ENCODE assay signal across 8 cellular contexts in genomic region chr2:207163053-207163814, GRCh38. TPM values are rescaled to one million over a fixed set of nuclear protein-coding genes. Genes with fewer than 3 reads are reported as not detected.
DNase-seq lines count a peak whose midpoint lies in the region; TF ChIP-seq lines count a peak whose summit lies in the region.

No MANE protein-coding gene starts in this region.

- POLR2A ChIA-PET in AG04449 (lab: Yijun Ruan, JAX): interaction anchor here (0.7 to 8.6 kb wide), 6 partner anchors 75 to 175 kb away, joined by 4 to 207 read pairs (median 21); no protein-coding TSS in a partner anchor
- POLR2A ChIA-PET in activated CD4-positive, alpha-beta T cell treated with anti-CD3 and anti-CD28 coated beads, Interleukin-2, amount 10 ng/mL, durations not matched to agents 7 days and 5 days (lab: Charles Lee): no interaction called here

- H3K4me3 ChIP-seq in AG04449 (ENCODE audit: low read depth, low read length) (peak overlapping the region; percentile 96), H7 (ENCODE audit: insufficient read depth, low read depth, low read length) (peak overlapping the region; percentile 76; the same call in 1 of the 2 replicates), fibroblast of the aortic adventitia (ENCODE audit: low read depth, low read length) (peak overlapping the region; percentile 71)

- peak; percentile 74 for DNase-seq in AG04449 (ENCODE audit: low read depth, low spot score)
- no peak for DNase-seq in H7
- no peak for DNase-seq in activated CD4-positive, alpha-beta T cell treated with anti-CD3 and anti-CD28 coated beads, Interleukin-2, amount 10 ng/mL, durations not matched to agents 7 days and 5 days
- DNase-seq in fibroblast of the aortic adventitia (ENCODE audit: low read depth): peak; percentile 91
- DNase-seq in neural crest cell (ENCODE audit: low read depth, low spot score): no peak
- DNase-seq in GM10266 (ENCODE audit: extremely low spot score): no peak
- DNase-seq in epidermal melanocyte (ENCODE audit: insufficient read length, low spot score): no peak
- DNase-seq in ecto neural progenitor cell (ENCODE audit: low spot score): no peak

- H3K4me1 Mint-ChIP-seq in activated CD4-positive, alpha-beta T cell treated with anti-CD3 and anti-CD28 coated beads, Interleukin-2, amount 10 ng/mL, durations not matched to agents 7 days and 5 days: peaks cover 52% of the 10 kb centered on the region
- peaks cover 73% of the 10 kb centered on the region for H3K4me1 Mint-ChIP-seq in neural crest cell

- peak overlapping the region; percentile 98 for H3K27ac Mint-ChIP-seq in activated CD4-positive, alpha-beta T cell treated with anti-CD3 and anti-CD28 coated beads, Interleukin-2, amount 10 ng/mL, durations not matched to agents 7 days and 5 days
- H3K27ac Mint-ChIP-seq in neural crest cell (ENCODE audit: unreplicated experiment): peak overlapping the region; percentile 2

- CTCF ChIA-PET in AG04449 (lab: Yijun Ruan, JAX): interaction anchor here (1.0 to 2.0 kb wide), 6 partner anchors 90 to 314 kb away, joined by 3 to 18 read pairs (median 3); no protein-coding TSS in a partner anchor
- CTCF ChIA-PET in activated CD4-positive, alpha-beta T cell treated with anti-CD3 and anti-CD28 coated beads, Interleukin-2, amount 10 ng/mL, durations not matched to agents 7 days and 5 days (lab: Charles Lee): interaction anchor here (0.9 kb wide), 1 partner anchor 21 kb away, joined by 3 read pairs; no protein-coding TSS in a partner anchor

- TF ChIP-seq CTCF in AG04449 (IDR thresholded peaks at IDR 0.05; ENCODE audit: insufficient read depth, low read length, missing control alignments): no peak
- TF ChIP-seq CTCF in fibroblast of the aortic adventitia (IDR thresholded peaks at IDR 0.05; ENCODE audit: insufficient read depth, low read length): no peak
- TF ChIP-seq CTCF in neural crest cell (conservative IDR thresholded peaks at IDR 0.05): no peak
- no peak for TF ChIP-seq CTCF in GM10266 (IDR thresholded peaks at IDR 0.05; ENCODE audit: control insufficient read depth, insufficient read depth, low read depth, missing control alignments)

- no peaks in the 10 kb centered on the region for H3K9me3 Mint-ChIP-seq in activated CD4-positive, alpha-beta T cell treated with anti-CD3 and anti-CD28 coated beads, Interleukin-2, amount 10 ng/mL, durations not matched to agents 7 days and 5 days
- no peaks in the 10 kb centered on the region for H3K9me3 Mint-ChIP-seq in neural crest cell

- no peaks in the 10 kb centered on the region for H3K36me3 ChIP-seq in H7 (replicated peaks; ENCODE audit: control insufficient read depth, insufficient read depth, low read length)

- no peaks in the 10 kb centered on the region for H3K27me3 ChIP-seq in H7 (ENCODE audit: control insufficient read depth, insufficient read depth, low read length)

- H3K27me3 Mint-ChIP-seq in activated CD4-positive, alpha-beta T cell treated with anti-CD3 and anti-CD28 coated beads, Interleukin-2, amount 10 ng/mL, durations not matched to agents 7 days and 5 days: no peaks in the 10 kb centered on the region
- no peaks in the 10 kb centered on the region for H3K27me3 Mint-ChIP-seq in neural crest cell (ENCODE audit: low read depth)

- peaks cover 51% of the 10 kb centered on the region for H3K36me3 Mint-ChIP-seq in activated CD4-positive, alpha-beta T cell treated with anti-CD3 and anti-CD28 coated beads, Interleukin-2, amount 10 ng/mL, durations not matched to agents 7 days and 5 days (ENCODE audit: low read depth)
- no peaks in the 10 kb centered on the region for H3K36me3 Mint-ChIP-seq in neural crest cell (ENCODE audit: low read depth)

- H3K4me3 Mint-ChIP-seq in activated CD4-positive, alpha-beta T cell treated with anti-CD3 and anti-CD28 coated beads, Interleukin-2, amount 10 ng/mL, durations not matched to agents 7 days and 5 days: peak overlapping the region; percentile 92
- peak overlapping the region; percentile 98 for H3K4me3 Mint-ChIP-seq in neural crest cell

RNA-seq across cellular contexts. Expression of gene KLF7, which starts 2.5 kb away (rescaled TPM):
- total RNA-seq in H7 (2014; rRNA removed; shearing (Covaris generic)): 19.9 and 21.6 TPM in 2 replicates
- 10 to 100 TPM; 35.3 to 38.2 TPM for total RNA-seq in activated CD4-positive, alpha-beta T cell treated with anti-CD3 and anti-CD28 coated beads, Interleukin-2, amount 10 ng/mL, durations not matched to agents 7 days and 5 days
- 12.3 and 38.5 TPM in 2 replicates for total RNA-seq in fibroblast of the aortic adventitia (ENCODE audit: low replicate concordance)
- total RNA-seq in neural crest cell: 17.4 and 18.4 TPM in 2 replicates

Comparison
In these comparisons a context has a peak if more than half of its experiments do, and no peak if none do; other contexts are left out.
1. DNase-seq: peak in AG04449 (single experiment) and fibroblast of the aortic adventitia (single experiment); none in H7 (single experiment), activated CD4-positive, alpha-beta T cell treated with anti-CD3 and anti-CD28 coated beads, Interleukin-2, amount 10 ng/mL, durations not matched to agents 7 days and 5 days (single experiment), neural crest cell (single experiment), GM10266 (single experiment), epidermal melanocyte (single experiment) and ecto neural progenitor cell (single experiment).
2. Peak in every context shown above with its lines, with median percentiles within 50 percentile points of each other: H3K4me3 ChIP-seq.